Comparison of ENCODE assay signal across 17 cellular contexts in genomic region chr16:67704110-67704509, GRCh38. TPM values are rescaled to one million over a fixed set of nuclear protein-coding genes. Genes with fewer than 3 reads are reported as not detected.
DNase-seq lines count a peak whose midpoint lies in the region; ATAC-seq and TF ChIP-seq lines count a peak whose summit lies in the region.
"Had no signal": no experiment of that assay in that cellular context is flagged by ENCODE, and none has a peak within 500 bp of the region (broad histone marks: within the 10 kb centered on the region; RNA-seq: fewer than 3 reads in every experiment).

No MANE protein-coding gene starts in this region.

- peaks cover 54% of the 10 kb centered on the region for H3K4me1 ChIP-seq in psoas muscle
- H3K4me1 ChIP-seq: A549 had no signal

- in situ Hi-C loops in ACHN (cut with HindIII; ENCODE audit: low pct_ligation_motif_present, low pct_unique_long_range_greater_than_20kb, low sequenced_read_pairs), result no loop called here

- CTCF ChIA-PET in activated CD8-positive, alpha-beta memory T cell treated with anti-CD3 and anti-CD28 coated beads, Interleukin-2, amount 10 ng/mL, durations not matched to agents 7 days and 5 days (lab: Charles Lee), result interaction anchor here (1.0 to 1.8 kb wide), 2 partner anchors 11 to 31 kb away, joined by 3 to 4 read pairs; no protein-coding TSS in a partner anchor
- CTCF ChIA-PET in T-cell (lab: Charles Lee), result no interaction called here

- no peaks in the 10 kb centered on the region for H3K27me3 ChIP-seq in psoas muscle (ENCODE audit: insufficient read depth in 3 of 3, low read length in 2 of 3)

- peak overlapping the region; percentile 74 for H3K27ac Mint-ChIP-seq in activated CD8-positive, alpha-beta memory T cell treated with anti-CD3 and anti-CD28 coated beads, Interleukin-2, amount 10 ng/mL, durations not matched to agents 7 days and 5 days
- H3K27ac Mint-ChIP-seq in T-cell, result peak overlapping the region; percentile 55 to 74
- peak overlapping the region; percentile 38 for H3K27ac Mint-ChIP-seq in activated naive CD8-positive, alpha-beta T cell treated with anti-CD3 and anti-CD28 coated beads, Interleukin-2, amount 50 U/mL, for 24 hours

- POLR2A ChIA-PET in T-cell (lab: Charles Lee), result no interaction called here

- WGBS in psoas muscle, 3 donors, result 48 to 88% (median 69%) methylated on average over 5 of the region's 5 CpGs

- DNase-seq in activated CD8-positive, alpha-beta memory T cell treated with anti-CD3 and anti-CD28 coated beads, Interleukin-2, amount 10 ng/mL, durations not matched to agents 7 days and 5 days, result no peak
- DNase-seq in activated CD8-positive, alpha-beta memory T cell treated with anti-CD3 and anti-CD28 coated beads, Interleukin-2, amount 50 U/mL, for 4 hours, result no peak
- DNase-seq in T-cell, result no peak
- no peak for DNase-seq in activated naive CD8-positive, alpha-beta T cell treated with anti-CD3 and anti-CD28 coated beads, Interleukin-2, amount 50 U/mL, for 24 hours
- DNase-seq in psoas muscle, result no peak
- no peak for DNase-seq in globus pallidus (ENCODE audit: low spot score)
- DNase-seq in ACHN, result no peak
- no peak for DNase-seq in LoVo (ENCODE audit: low spot score)
- DNase-seq: C1 segment of cervical spinal cord, EL, NCI-H2029, NCI-H2171 treated with DMSO at 0.1 percent for 48 hours, NCI-H510A, NCI-H774, PC-9 had no signal

- no peaks in the 10 kb centered on the region for H3K9me3 ChIP-seq in psoas muscle

- no peaks in the 10 kb centered on the region for H3K27me3 Mint-ChIP-seq in activated CD8-positive, alpha-beta memory T cell treated with anti-CD3 and anti-CD28 coated beads, Interleukin-2, amount 10 ng/mL, durations not matched to agents 7 days and 5 days
- no peaks in the 10 kb centered on the region for H3K27me3 Mint-ChIP-seq in T-cell
- H3K27me3 Mint-ChIP-seq in activated naive CD8-positive, alpha-beta T cell treated with anti-CD3 and anti-CD28 coated beads, Interleukin-2, amount 50 U/mL, for 24 hours, result no peaks in the 10 kb centered on the region

- H3K36me3 ChIP-seq in psoas muscle (ENCODE audit: insufficient read depth in 1 of 2, low read depth in 1 of 2), result no peaks in the 10 kb centered on the region

- no peaks in the 10 kb centered on the region for H3K9me3 Mint-ChIP-seq in activated CD8-positive, alpha-beta memory T cell treated with anti-CD3 and anti-CD28 coated beads, Interleukin-2, amount 10 ng/mL, durations not matched to agents 7 days and 5 days (ENCODE audit: low read depth)
- no peaks in the 10 kb centered on the region for H3K9me3 Mint-ChIP-seq in T-cell
- H3K9me3 Mint-ChIP-seq in activated naive CD8-positive, alpha-beta T cell treated with anti-CD3 and anti-CD28 coated beads, Interleukin-2, amount 50 U/mL, for 24 hours, result no peaks in the 10 kb centered on the region

- intact Hi-C loops in psoas muscle (cut with DNase I), result no loop called here

- peaks cover 2% of the 10 kb centered on the region for H3K36me3 Mint-ChIP-seq in activated CD8-positive, alpha-beta memory T cell treated with anti-CD3 and anti-CD28 coated beads, Interleukin-2, amount 10 ng/mL, durations not matched to agents 7 days and 5 days
- H3K36me3 Mint-ChIP-seq in T-cell, result peaks cover 4% of the 10 kb centered on the region
- H3K36me3 Mint-ChIP-seq in activated naive CD8-positive, alpha-beta T cell treated with anti-CD3 and anti-CD28 coated beads, Interleukin-2, amount 50 U/mL, for 24 hours (ENCODE audit: low read depth), result peaks cover 3% of the 10 kb centered on the region

- no peak for ATAC-seq in activated CD8-positive, alpha-beta memory T cell treated with anti-CD3 and anti-CD28 coated beads, Interleukin-2, amount 10 ng/mL, durations not matched to agents 7 days and 5 days
- ATAC-seq in T-cell (replicated peaks in 1 of 4) (no peak), psoas muscle (peak in 2 of 4 donors; percentile 57 to 62)
- no peak for ATAC-seq in activated naive CD8-positive, alpha-beta T cell treated with anti-CD3 and anti-CD28 coated beads, Interleukin-2, amount 50 U/mL, for 24 hours
- ATAC-seq: A549 had no signal

- no peak for TF ChIP-seq CTCF in psoas muscle (IDR thresholded peaks at IDR 0.05)

- no peak overlapping the region for H3K4me3 Mint-ChIP-seq in activated CD8-positive, alpha-beta memory T cell treated with anti-CD3 and anti-CD28 coated beads, Interleukin-2, amount 10 ng/mL, durations not matched to agents 7 days and 5 days
- H3K4me3 Mint-ChIP-seq in T-cell, result peak overlapping the region in 1 of 3 donors; percentile 65
- H3K4me3 Mint-ChIP-seq in activated naive CD8-positive, alpha-beta T cell treated with anti-CD3 and anti-CD28 coated beads, Interleukin-2, amount 50 U/mL, for 24 hours, result no peak overlapping the region

- no peak overlapping the region for H3K4me3 ChIP-seq in psoas muscle
- H3K4me3 ChIP-seq: A549, PC-9 had no signal

- peaks cover 17% of the 10 kb centered on the region for H3K4me1 Mint-ChIP-seq in activated CD8-positive, alpha-beta memory T cell treated with anti-CD3 and anti-CD28 coated beads, Interleukin-2, amount 10 ng/mL, durations not matched to agents 7 days and 5 days
- peaks cover 22 to 40% (median 25%) of the 10 kb centered on the region in 3 donors for H3K4me1 Mint-ChIP-seq in T-cell
- peaks cover 19% of the 10 kb centered on the region for H3K4me1 Mint-ChIP-seq in activated naive CD8-positive, alpha-beta T cell treated with anti-CD3 and anti-CD28 coated beads, Interleukin-2, amount 50 U/mL, for 24 hours

- peak overlapping the region; percentile 74 for H3K27ac ChIP-seq in psoas muscle
- H3K27ac ChIP-seq: A549, PC-9 had no signal

RNA-seq across cellular contexts. Expression of gene GFOD2, which starts 15.0 kb away (rescaled TPM):
- 10 to 100 TPM; 15.1 to 15.8 TPM for total RNA-seq in activated CD8-positive, alpha-beta memory T cell treated with anti-CD3 and anti-CD28 coated beads, Interleukin-2, amount 10 ng/mL, durations not matched to agents 7 days and 5 days
- total RNA-seq in T-cell, result 10 to 100 TPM in 4 of 5 donors, 1 to 10 TPM in 1; 8.5 to 23.2 (median 16.7) TPM
- total RNA-seq in psoas muscle, result 10 to 100 TPM in 1 of 4 donors, 1 to 10 TPM in 3; 8.0 to 11.3 (median 9.0) TPM
- 10 to 100 TPM; 12.2 to 17.3 (median 17.0) TPM for polyA plus RNA-seq in psoas muscle

RNA-seq across cellular contexts. Expression of gene C16orf86, which starts 37.5 kb away (rescaled TPM):
- 1 to 10 TPM; 4.1 to 5.1 TPM for total RNA-seq in activated CD8-positive, alpha-beta memory T cell treated with anti-CD3 and anti-CD28 coated beads, Interleukin-2, amount 10 ng/mL, durations not matched to agents 7 days and 5 days
- total RNA-seq in T-cell, result 1 to 10 TPM; 1.9 to 6.7 (median 5.4) TPM
- total RNA-seq in psoas muscle, result 1 to 10 TPM; 5.1 to 7.3 (median 5.9) TPM
- polyA plus RNA-seq in psoas muscle, result 1 to 10 TPM; 2.6 to 6.5 (median 4.5) TPM
- total RNA-seq: H4 had no signal

RNA-seq across cellular contexts. Expression of gene ENKD1, which starts 37.6 kb away (rescaled TPM):
- 1 to 10 TPM; 6.2 to 8.0 TPM for total RNA-seq in activated CD8-positive, alpha-beta memory T cell treated with anti-CD3 and anti-CD28 coated beads, Interleukin-2, amount 10 ng/mL, durations not matched to agents 7 days and 5 days
- total RNA-seq in T-cell (10 to 100 TPM in 3 of 5 donors, 1 to 10 TPM in 2; 4.2 to 12.1 (median 10.1) TPM), psoas muscle (1 to 10 TPM; 6.5 to 7.6 (median 7.1) TPM)
- polyA plus RNA-seq in psoas muscle, result 10 to 100 TPM; 17.5 to 20.7 (median 19.2) TPM

RNA-seq across cellular contexts. Expression of gene PARD6A, which starts 43.4 kb away (rescaled TPM):
- total RNA-seq in activated CD8-positive, alpha-beta memory T cell treated with anti-CD3 and anti-CD28 coated beads, Interleukin-2, amount 10 ng/mL, durations not matched to agents 7 days and 5 days, result 10 to 100 TPM; 15.2 to 15.5 TPM
- 10 to 100 TPM in 1 of 5 donors, 1 to 10 TPM in 4; 2.9 to 10.6 (median 7.6) TPM for total RNA-seq in T-cell
- total RNA-seq in psoas muscle, result 1 to 10 TPM; 4.9 to 6.8 (median 5.9) TPM
- polyA plus RNA-seq in psoas muscle, result 10 to 100 TPM in 1 of 3 donors, 1 to 10 TPM in 2; 8.0 to 11.0 (median 9.9) TPM
- total RNA-seq: H4 had no signal

RNA-seq across cellular contexts. Expression of gene ACD, which starts 44.0 kb away (rescaled TPM):
- 10 to 100 TPM; 49.7 to 58.1 TPM for total RNA-seq in activated CD8-positive, alpha-beta memory T cell treated with anti-CD3 and anti-CD28 coated beads, Interleukin-2, amount 10 ng/mL, durations not matched to agents 7 days and 5 days
- total RNA-seq in T-cell, result 10 to 100 TPM; 24.5 to 62.6 (median 53.6) TPM
- total RNA-seq in psoas muscle, result 10 to 100 TPM in 1 of 4 donors, 1 to 10 TPM in 3; 4.9 to 10.2 (median 7.4) TPM
- polyA plus RNA-seq in psoas muscle, result 10 to 100 TPM in 2 of 3 donors, 1 to 10 TPM in 1; 8.9 to 16.7 (median 12.6) TPM
